ENCODE assay signal across 9 cellular contexts in the genomic region with DNA sequence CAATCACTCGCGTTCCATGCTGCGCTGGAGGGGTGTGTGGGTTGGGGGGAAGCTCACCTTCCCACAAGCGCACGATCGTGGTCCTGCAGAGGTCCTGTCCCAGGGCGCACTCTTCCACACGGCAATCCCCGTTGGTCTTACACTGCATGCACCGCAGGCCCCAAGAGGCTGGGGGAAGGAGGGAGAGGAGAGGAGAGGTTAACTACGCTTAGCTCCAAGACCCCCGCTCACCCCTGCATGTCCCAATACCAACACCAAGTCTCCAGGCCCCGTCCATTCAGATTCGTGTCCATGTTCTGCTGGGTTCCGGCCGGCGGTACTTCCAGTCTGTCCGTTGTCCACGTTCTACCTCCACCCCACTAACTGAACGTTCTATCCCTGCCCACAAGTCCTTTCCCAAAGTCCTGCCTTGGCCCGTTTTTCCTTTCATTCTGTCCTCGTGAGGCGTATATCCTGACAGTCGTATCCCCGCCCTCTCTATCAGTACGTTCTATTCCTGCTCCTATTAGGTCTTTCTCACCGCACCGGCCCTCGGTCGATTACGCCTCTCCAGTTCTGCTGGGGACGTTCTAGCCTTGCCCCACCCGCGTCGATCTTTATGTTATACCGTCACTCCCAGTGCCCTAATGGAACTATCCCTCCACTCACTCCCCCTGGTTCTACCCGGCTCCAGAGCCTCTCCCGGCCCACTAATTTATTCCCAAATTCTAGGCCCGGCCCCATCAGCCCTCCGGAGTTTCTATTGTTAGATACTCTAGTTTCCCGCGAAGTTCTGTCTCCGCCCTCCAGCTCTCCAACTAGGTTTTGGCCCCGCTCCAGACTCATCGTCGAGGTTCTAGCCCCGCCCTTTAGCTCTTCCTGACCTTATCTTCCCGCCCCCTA. TPM values are rescaled to one million over a fixed set of nuclear protein-coding genes. Genes with fewer than 3 reads are reported as not detected.
DNase-seq lines count a peak whose midpoint lies in the region; ATAC-seq and TF ChIP-seq lines count a peak whose summit lies in the region.
"Had no signal": no experiment of that assay in that cellular context is flagged by ENCODE, and none has a peak within 500 bp of the region (broad histone marks: within the 10 kb centered on the region; RNA-seq: fewer than 3 reads in every experiment).

No MANE protein-coding gene starts in this region.

- H3K4me3 ChIP-seq in colonic mucosa (peak overlapping the region; percentile 26), mesenchymal stem cell (ENCODE audit: insufficient read depth in 1 of 2, low read depth in 1 of 2, low read length in 2 of 2) (peak overlapping the region; percentile 40 to 87), uterus (peak overlapping the region; percentile 32 to 41)

- intact Hi-C loops in colonic mucosa (cut with DNase I) (no loop called here), uterus (cut with DNase I; ENCODE audit: low total_unique reads) (loop anchor here (5.0 kb wide), 1 partner anchor 90 kb away; a partner anchor contains a TSS)

- no peak for ATAC-seq in GM21619 (IDR thresholded peaks at IDR 0.05; ENCODE audit: unreplicated experiment)
- no peak for ATAC-seq in left lobe of liver

- peak overlapping the region; percentile 53 for H4K8ac ChIP-seq in mesenchymal stem cell (ENCODE audit: low read length)

- no peak for TF ChIP-seq CTCF in colonic mucosa (IDR thresholded peaks at IDR 0.05)
- TF ChIP-seq CTCF in uterus (IDR thresholded peaks at IDR 0.05): no peak

- peak overlapping the region; percentile 27 for H2AK5ac ChIP-seq in mesenchymal stem cell (ENCODE audit: low read length, severe bottlenecking)

- H3K9me3 ChIP-seq in colonic mucosa: no peaks in the 10 kb centered on the region
- H3K9me3 ChIP-seq in mesenchymal stem cell (ENCODE audit: control insufficient read depth, low read length): no peaks in the 10 kb centered on the region
- no peaks in the 10 kb centered on the region for H3K9me3 ChIP-seq in uterus

- no peak overlapping the region for H2BK12ac ChIP-seq in mesenchymal stem cell (ENCODE audit: low read length in 2 of 2)

- H2BK5ac ChIP-seq in mesenchymal stem cell (ENCODE audit: low read depth, low read length, poor library complexity, severe bottlenecking): no peak overlapping the region

- peak overlapping the region in 1 of 2 experiments; percentile 35 for H3K4ac ChIP-seq in mesenchymal stem cell (ENCODE audit: low read depth in 1 of 2, low read length in 2 of 2)

- peak overlapping the region; percentile 37 for H2BK15ac ChIP-seq in mesenchymal stem cell (ENCODE audit: low read depth, poor library complexity, severe bottlenecking)

- H3K18ac ChIP-seq in mesenchymal stem cell (ENCODE audit: low read depth in 1 of 2, low read length in 2 of 2): peak overlapping the region in 1 of 2 experiments; percentile 37

- H3K27ac ChIP-seq in colonic mucosa: peak overlapping the region; percentile 19
- no peak overlapping the region for H3K27ac ChIP-seq in mesenchymal stem cell (ENCODE audit: low read length, poor library complexity, severe bottlenecking)
- peak overlapping the region; percentile 89 to 95 for H3K27ac ChIP-seq in uterus

- H3K9ac ChIP-seq in colonic mucosa (ENCODE audit: low read depth in 2 of 2, low read length in 2 of 2) (peak overlapping the region; percentile 40 to 48), mesenchymal stem cell (ENCODE audit: low read length) (peak overlapping the region; percentile 84)

- WGBS in mesenchymal stem cell: 25% methylated on average over 48 of the region's 48 CpGs

- H2BK120ac ChIP-seq in mesenchymal stem cell (ENCODE audit: low read depth, low read length): no peak overlapping the region

- H3K27me3 ChIP-seq in colonic mucosa (no peaks in the 10 kb centered on the region), mesenchymal stem cell (ENCODE audit: control insufficient read depth in 1 of 2, insufficient read depth in 1 of 2, low read length in 2 of 2) (no peaks in the 10 kb centered on the region), uterus (no peaks in the 10 kb centered on the region)

- H4K91ac ChIP-seq in mesenchymal stem cell (ENCODE audit: low read length): peak overlapping the region; percentile 11

- peak overlapping the region in 1 of 2 experiments; percentile 3 for H3K23ac ChIP-seq in mesenchymal stem cell (ENCODE audit: low read length in 2 of 2)

- H3K4me2 ChIP-seq in mesenchymal stem cell (ENCODE audit: low read length, poor library complexity, severe bottlenecking): peak overlapping the region; percentile 78

- H3K4me1 ChIP-seq in colonic mucosa (peaks cover 3% of the 10 kb centered on the region), mesenchymal stem cell (ENCODE audit: control insufficient read depth, insufficient read depth, low read depth, low read length) (peaks cover 12% of the 10 kb centered on the region), uterus (peaks cover 0 to 7% of the 10 kb centered on the region in 2 donors)

- peaks cover 19% of the 10 kb centered on the region for H3K79me1 ChIP-seq in mesenchymal stem cell (replicated peaks; ENCODE audit: low read length, poor library complexity, severe bottlenecking)

- H2AFZ ChIP-seq in mesenchymal stem cell (ENCODE audit: low read depth, low read length): no peak overlapping the region

- peak; percentile 91 for DNase-seq in DMS53 (lab: John Stamatoyannopoulos, UW)
- peak; percentile 80 for DNase-seq in NCI-H2081 treated with DMSO at 0.1 percent for 48 hours (lab: John Stamatoyannopoulos, UW)
- peak; percentile 100 for DNase-seq in colonic mucosa
- DNase-seq in mesenchymal stem cell: no peak
- peak; percentile 34 to 37 for DNase-seq in uterus
- no peak for DNase-seq in left lobe of liver (ENCODE audit: low spot score)
- no peak for DNase-seq in putamen (ENCODE audit: low spot score)

- no peak overlapping the region for H3K14ac ChIP-seq in mesenchymal stem cell (ENCODE audit: low read length in 2 of 2)

- H3K36me3 ChIP-seq in colonic mucosa: no peaks in the 10 kb centered on the region
- peaks cover 37 to 51% of the 10 kb centered on the region in 2 experiments for H3K36me3 ChIP-seq in mesenchymal stem cell (ENCODE audit: control insufficient read depth in 1 of 2, insufficient read depth in 2 of 2, low read depth in 1 of 2, low read length in 2 of 2)
- no peaks in the 10 kb centered on the region for H3K36me3 ChIP-seq in uterus

- no peak for TF ChIP-seq POLR2A in uterus (IDR thresholded peaks at IDR 0.05)

RNA-seq across cellular contexts. Expression of a gene that starts 2.2 kb away (rescaled TPM):
- total RNA-seq in colonic mucosa (10 to 100 TPM; 33.7 to 51.6 TPM), uterus (10 to 100 TPM; 15.6 to 69.9 (median 26.7) TPM), left lobe of liver (3.4 TPM)
- 83.9 TPM for polyA plus RNA-seq in mesenchymal stem cell (2013, experiment 1 of 2)
- 83.9 TPM for polyA plus RNA-seq in mesenchymal stem cell (2013, experiment 2 of 2)

RNA-seq across cellular contexts. Expression of a gene that starts 28.1 kb away (rescaled TPM):
- total RNA-seq in colonic mucosa (1 to 10 TPM; 2.3 to 5.8 TPM), uterus (10 to 100 TPM in 2 of 4 donors, 1 to 10 TPM in 2; 2.1 to 18.6 (median 10.5) TPM), left lobe of liver (5.1 TPM)
- polyA plus RNA-seq in mesenchymal stem cell (2013, experiment 1 of 2): 6.9 TPM
- 6.5 TPM for polyA plus RNA-seq in mesenchymal stem cell (2013, experiment 2 of 2)

RNA-seq across cellular contexts. Expression of a gene that starts 48.1 kb away (rescaled TPM):
- total RNA-seq in colonic mucosa (not detected), uterus (not detected), left lobe of liver (not detected)
- polyA plus RNA-seq in mesenchymal stem cell (2013, experiment 1 of 2): not detected
- not detected for polyA plus RNA-seq in mesenchymal stem cell (2013, experiment 2 of 2)
- total RNA-seq: NCI-H460 had no signal

RNA-seq across cellular contexts. Expression of a gene that starts 48.3 kb away (rescaled TPM):
- total RNA-seq in colonic mucosa (10 to 100 TPM; 21.5 to 27.4 TPM), uterus (10 to 100 TPM in 3 of 4 donors, 1 to 10 TPM in 1; 1.5 to 83.3 (median 44.5) TPM), left lobe of liver (15.7 TPM)
- 22.9 TPM for polyA plus RNA-seq in mesenchymal stem cell (2013, experiment 1 of 2)
- polyA plus RNA-seq in mesenchymal stem cell (2013, experiment 2 of 2): 23.3 TPM

RNA-seq across cellular contexts. Expression of a gene that starts 55.9 kb away (rescaled TPM):
- total RNA-seq in colonic mucosa (under 1 TPM; 0.42 to 0.57 TPM), uterus (under 1 TPM in 1 of 4 donors, not detected in 3; 0.58 TPM), left lobe of liver (0.35 TPM)
- polyA plus RNA-seq in mesenchymal stem cell (2013, experiment 1 of 2): 0.12 TPM
- polyA plus RNA-seq in mesenchymal stem cell (2013, experiment 2 of 2): 0.07 TPM

Comparison
In these comparisons a context has a peak if more than half of its experiments do, and no peak if none do; other contexts are left out.
1. DNase-seq: peak in DMS53 (single experiment), NCI-H2081 treated with DMSO at 0.1 percent for 48 hours (single experiment), colonic mucosa (single experiment) and uterus (2 of 2); none in mesenchymal stem cell (single experiment), left lobe of liver (single experiment) and putamen (single experiment).
2. Peak in every context shown above with its lines, with median percentiles within 50 percentile points of each other: H3K4me3 ChIP-seq.